Comparison of ENCODE assay signal across 1 cellular context in the genomic region with DNA sequence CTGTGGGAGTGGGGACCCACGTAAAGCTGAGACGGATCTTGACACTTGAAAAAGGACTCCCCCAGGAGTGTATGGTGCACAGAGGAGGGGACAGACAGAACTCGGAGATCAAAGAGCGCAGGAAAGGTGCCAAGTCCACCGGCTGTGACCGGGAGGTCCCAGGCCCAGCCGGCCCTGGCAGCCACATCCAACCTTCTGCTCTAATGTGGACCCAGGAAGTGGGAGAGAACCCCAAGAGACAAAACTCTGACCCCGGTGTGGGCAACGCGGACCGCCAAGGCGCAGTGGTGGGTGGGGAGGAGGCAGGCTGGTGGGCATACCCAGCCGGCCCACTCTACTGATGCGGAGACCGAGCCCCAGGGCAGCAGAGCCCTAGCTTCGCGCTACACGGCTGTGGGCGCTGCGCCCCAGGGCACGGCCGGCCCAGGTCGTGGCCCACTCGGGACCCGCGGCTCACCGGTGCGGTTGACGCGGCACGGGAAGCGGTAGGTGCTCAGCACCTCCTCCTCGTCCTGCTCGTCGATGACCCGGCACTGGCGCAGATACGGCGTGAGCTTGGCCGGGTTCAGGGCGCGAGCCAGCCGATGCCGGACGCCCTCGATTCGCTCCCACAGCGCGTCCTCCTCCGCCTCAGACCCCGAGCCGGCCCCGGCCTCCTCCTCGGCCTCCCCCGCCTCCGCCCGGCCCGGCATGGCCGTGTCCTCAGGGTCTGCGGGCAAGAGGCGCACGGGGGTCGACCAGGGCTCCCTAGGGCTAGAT.
A peak's percentile ranks its signal among the peaks of the same experiment; 100 is the strongest.
TF ChIP-seq lines count a peak whose summit lies in the region.

No MANE protein-coding gene starts in this region.

TF ChIP-seq in K562, 482 proteins besides CTCF, POLR2A, EP300 and RAD21 (continues in another document):
- TF ChIP-seq ZFX (CRISPR knock-in tag; IDR thresholded peaks at IDR 0.05) (peak; percentile 64; the same call in 1 of the 2 replicates), ZNF24 (IDR thresholded peaks at IDR 0.05) (no peak), SMARCA4 (IDR thresholded peaks at IDR 0.05) (no peak), ZNF263 (CRISPR knock-in tag; IDR thresholded peaks at IDR 0.05; ENCODE audit: borderline replicate concordance) (peak; percentile 55; the same call in 1 of the 2 replicates), HBP1 (CRISPR knock-in tag; IDR thresholded peaks at IDR 0.05) (no peak), PRPF4 (IDR thresholded peaks at IDR 0.05; ENCODE audit: insufficient read depth, low read depth, low read length, poor library complexity, severe bottlenecking) (no peak), TEAD1 (CRISPR knock-in tag; IDR thresholded peaks at IDR 0.05) (no peak), SNRNP70 (optimal IDR thresholded peaks at IDR 0.05; ENCODE audit: low read depth, low read length) (no peak), GABPB2 (CRISPR knock-in tag; conservative IDR thresholded peaks at IDR 0.05) (no peak), ETS2 (tag; IDR thresholded peaks at IDR 0.05; ENCODE audit: borderline replicate concordance, poor library complexity, severe bottlenecking) (no peak), BDP1 (IDR thresholded peaks at IDR 0.05; ENCODE audit: insufficient read depth, insufficient read length) (no peak), XRCC3 (IDR thresholded peaks at IDR 0.05) (no peak), VEZF1 (CRISPR knock-in tag; IDR thresholded peaks at IDR 0.05) (no peak), KDM4B (IDR thresholded peaks at IDR 0.05; ENCODE audit: borderline replicate concordance in 2 of 2, low read depth in 1 of 2) (no peak), CBX5 (IDR thresholded peaks at IDR 0.05; ENCODE audit: borderline replicate concordance, low read depth) (no peak), MTA2 (IDR thresholded peaks at IDR 0.05; ENCODE audit: low read depth) (no peak), MED1 (CRISPR knock-in tag; IDR thresholded peaks at IDR 0.05; ENCODE audit: borderline replicate concordance) (no peak), TARDBP (IDR thresholded peaks at IDR 0.05) (no peak), GATA2 (CRISPR knock-in tag; IDR thresholded peaks at IDR 0.05) (no peak), ZNF212 (CRISPR knock-in tag; IDR thresholded peaks at IDR 0.05) (no peak), ZFPM2 (CRISPR knock-in tag; IDR thresholded peaks at IDR 0.05) (no peak), CHD4 (IDR thresholded peaks at IDR 0.05; ENCODE audit: insufficient read depth, insufficient replicate concordance, low read depth, low read length, poor library complexity, severe bottlenecking) (no peak), PKNOX1 (IDR thresholded peaks at IDR 0.05) (no peak), PATZ1 (CRISPR knock-in tag; IDR thresholded peaks at IDR 0.05; ENCODE audit: borderline replicate concordance) (no peak), RBFOX2 (IDR thresholded peaks at IDR 0.05; ENCODE audit: low read depth, low read length) (peak; percentile 44; the same call in 1 of the 2 replicates), KDM2B (CRISPR knock-in tag; IDR thresholded peaks at IDR 0.05) (no peak), ZNF354B (CRISPR knock-in tag; IDR thresholded peaks at IDR 0.05) (no peak), ZNF3 (CRISPR knock-in tag; IDR thresholded peaks at IDR 0.05) (no peak), SUPT5H (IDR thresholded peaks at IDR 0.05) (no peak), NFIC (IDR thresholded peaks at IDR 0.05) (peak; percentile 39; the same call in 1 of the 2 replicates)
- TF ChIP-seq, protein P1, sequence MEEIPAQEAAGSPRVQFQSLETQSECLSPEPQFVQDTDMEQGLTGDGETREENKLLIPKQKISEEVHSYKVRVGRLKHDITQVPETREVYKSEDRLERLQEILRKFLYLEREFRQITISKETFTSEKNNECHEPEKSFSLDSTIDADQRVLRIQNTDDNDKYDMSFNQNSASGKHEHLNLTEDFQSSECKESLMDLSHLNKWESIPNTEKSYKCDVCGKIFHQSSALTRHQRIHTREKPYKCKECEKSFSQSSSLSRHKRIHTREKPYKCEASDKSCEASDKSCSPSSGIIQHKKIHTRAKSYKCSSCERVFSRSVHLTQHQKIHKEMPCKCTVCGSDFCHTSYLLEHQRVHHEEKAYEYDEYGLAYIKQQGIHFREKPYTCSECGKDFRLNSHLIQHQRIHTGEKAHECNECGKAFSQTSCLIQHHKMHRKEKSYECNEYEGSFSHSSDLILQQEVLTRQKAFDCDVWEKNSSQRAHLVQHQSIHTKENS (CRISPR knock-in tag; IDR thresholded peaks at IDR 0.05) = no peak
- TF ChIP-seq, protein P2, sequence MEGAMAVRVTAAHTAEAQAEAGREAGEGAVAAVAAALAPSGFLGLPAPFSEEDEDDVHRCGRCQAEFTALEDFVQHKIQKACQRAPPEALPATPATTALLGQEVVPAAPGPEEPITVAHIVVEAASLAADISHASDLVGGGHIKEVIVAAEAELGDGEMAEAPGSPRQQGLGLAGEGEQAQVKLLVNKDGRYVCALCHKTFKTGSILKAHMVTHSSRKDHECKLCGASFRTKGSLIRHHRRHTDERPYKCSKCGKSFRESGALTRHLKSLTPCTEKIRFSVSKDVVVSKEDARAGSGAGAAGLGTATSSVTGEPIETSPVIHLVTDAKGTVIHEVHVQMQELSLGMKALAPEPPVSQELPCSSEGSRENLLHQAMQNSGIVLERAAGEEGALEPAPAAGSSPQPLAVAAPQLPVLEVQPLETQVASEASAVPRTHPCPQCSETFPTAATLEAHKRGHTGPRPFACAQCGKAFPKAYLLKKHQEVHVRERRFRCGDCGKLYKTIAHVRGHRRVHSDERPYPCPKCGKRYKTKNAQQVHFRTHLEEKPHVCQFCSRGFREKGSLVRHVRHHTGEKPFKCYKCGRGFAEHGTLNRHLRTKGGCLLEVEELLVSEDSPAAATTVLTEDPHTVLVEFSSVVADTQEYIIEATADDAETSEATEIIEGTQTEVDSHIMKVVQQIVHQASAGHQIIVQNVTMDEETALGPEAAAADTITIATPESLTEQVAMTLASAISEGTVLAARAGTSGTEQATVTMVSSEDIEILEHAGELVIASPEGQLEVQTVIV (CRISPR knock-in tag; IDR thresholded peaks at IDR 0.05; ENCODE audit: borderline replicate concordance) = no peak
- TF ChIP-seq, protein P3, sequence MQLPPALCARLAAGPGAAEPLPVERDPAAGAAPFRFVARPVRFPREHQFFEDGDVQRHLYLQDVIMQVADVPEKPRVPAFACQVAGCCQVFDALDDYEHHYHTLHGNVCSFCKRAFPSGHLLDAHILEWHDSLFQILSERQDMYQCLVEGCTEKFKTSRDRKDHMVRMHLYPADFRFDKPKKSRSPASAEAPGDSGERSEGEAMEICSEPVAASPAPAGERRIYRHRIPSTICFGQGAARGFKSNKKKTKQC (CRISPR knock-in tag; IDR thresholded peaks at IDR 0.05) = no peak
- TF ChIP-seq, protein P4, sequence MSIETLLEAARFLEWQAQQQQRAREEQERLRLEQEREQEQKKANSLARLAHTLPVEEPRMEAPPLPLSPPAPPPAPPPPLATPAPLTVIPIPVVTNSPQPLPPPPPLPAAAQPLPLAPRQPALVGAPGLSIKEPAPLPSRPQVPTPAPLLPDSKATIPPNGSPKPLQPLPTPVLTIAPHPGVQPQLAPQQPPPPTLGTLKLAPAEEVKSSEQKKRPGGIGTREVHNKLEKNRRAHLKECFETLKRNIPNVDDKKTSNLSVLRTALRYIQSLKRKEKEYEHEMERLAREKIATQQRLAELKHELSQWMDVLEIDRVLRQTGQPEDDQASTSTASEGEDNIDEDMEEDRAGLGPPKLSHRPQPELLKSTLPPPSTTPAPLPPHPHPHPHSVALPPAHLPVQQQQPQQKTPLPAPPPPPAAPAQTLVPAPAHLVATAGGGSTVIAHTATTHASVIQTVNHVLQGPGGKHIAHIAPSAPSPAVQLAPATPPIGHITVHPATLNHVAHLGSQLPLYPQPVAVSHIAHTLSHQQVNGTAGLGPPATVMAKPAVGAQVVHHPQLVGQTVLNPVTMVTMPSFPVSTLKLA (conservative IDR thresholded peaks at IDR 0.05) = no peak
- TF ChIP-seq, protein P5, sequence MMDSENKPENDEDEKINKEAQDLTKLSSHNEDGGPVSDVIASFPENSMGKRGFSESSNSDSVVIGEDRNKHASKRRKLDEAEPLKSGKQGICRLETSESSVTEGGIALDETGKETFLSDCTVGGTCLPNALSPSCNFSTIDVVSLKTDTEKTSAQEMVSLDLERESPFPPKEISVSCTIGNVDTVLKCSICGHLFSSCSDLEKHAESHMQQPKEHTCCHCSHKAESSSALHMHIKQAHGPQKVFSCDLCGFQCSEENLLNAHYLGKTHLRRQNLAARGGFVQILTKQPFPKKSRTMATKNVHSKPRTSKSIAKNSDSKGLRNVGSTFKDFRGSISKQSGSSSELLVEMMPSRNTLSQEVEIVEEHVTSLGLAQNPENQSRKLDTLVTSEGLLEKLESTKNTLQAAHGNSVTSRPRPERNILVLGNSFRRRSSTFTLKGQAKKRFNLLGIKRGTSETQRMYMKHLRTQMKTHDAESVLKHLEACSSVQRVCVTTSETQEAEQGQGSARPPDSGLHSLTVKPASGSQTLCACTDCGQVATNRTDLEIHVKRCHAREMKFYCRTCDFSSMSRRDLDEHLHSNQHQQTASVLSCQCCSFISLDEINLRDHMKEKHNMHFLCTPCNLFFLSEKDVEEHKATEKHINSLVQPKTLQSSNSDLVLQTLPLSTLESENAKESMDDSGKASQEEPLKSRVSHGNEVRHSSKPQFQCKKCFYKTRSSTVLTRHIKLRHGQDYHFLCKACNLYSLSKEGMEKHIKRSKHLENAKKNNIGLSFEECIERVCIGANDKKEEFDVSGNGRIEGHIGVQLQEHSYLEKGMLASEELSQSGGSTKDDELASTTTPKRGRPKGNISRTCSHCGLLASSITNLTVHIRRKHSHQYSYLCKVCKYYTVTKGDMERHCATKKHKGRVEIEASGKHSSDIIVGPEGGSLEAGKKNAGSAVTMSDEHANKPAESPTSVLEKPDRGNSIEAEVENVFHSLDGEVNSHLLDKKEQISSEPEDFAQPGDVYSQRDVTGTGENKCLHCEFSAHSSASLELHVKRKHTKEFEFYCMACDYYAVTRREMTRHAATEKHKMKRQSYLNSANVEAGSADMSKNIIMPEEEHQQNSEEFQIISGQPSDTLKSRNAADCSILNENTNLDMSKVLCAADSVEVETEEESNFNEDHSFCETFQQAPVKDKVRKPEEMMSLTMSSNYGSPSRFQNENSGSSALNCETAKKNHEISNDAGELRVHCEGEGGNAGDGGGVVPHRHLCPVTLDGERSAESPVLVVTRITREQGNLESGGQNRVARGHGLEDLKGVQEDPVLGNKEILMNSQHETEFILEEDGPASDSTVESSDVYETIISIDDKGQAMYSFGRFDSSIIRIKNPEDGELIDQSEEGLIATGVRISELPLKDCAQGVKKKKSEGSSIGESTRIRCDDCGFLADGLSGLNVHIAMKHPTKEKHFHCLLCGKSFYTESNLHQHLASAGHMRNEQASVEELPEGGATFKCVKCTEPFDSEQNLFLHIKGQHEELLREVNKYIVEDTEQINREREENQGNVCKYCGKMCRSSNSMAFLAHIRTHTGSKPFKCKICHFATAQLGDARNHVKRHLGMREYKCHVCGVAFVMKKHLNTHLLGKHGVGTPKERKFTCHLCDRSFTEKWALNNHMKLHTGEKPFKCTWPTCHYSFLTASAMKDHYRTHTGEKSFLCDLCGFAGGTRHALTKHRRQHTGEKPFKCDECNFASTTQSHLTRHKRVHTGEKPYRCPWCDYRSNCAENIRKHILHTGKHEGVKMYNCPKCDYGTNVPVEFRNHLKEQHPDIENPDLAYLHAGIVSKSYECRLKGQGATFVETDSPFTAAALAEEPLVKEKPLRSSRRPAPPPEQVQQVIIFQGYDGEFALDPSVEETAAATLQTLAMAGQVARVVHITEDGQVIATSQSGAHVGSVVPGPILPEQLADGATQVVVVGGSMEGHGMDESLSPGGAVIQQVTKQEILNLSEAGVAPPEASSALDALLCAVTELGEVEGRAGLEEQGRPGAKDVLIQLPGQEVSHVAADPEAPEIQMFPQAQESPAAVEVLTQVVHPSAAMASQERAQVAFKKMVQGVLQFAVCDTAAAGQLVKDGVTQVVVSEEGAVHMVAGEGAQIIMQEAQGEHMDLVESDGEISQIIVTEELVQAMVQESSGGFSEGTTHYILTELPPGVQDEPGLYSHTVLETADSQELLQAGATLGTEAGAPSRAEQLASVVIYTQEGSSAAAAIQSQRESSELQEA (IDR thresholded peaks at IDR 0.05; ENCODE audit: low read depth) = no peak
